In genomic region chr14:92973265-92973797, GRCh38 we compare ENCODE assay signal across 9 cellular contexts. TPM values are rescaled to one million over a fixed set of nuclear protein-coding genes. Genes with fewer than 3 reads are reported as not detected.
DNase-seq lines count a peak whose midpoint lies in the region; ATAC-seq, FAIRE-seq and TF ChIP-seq lines count a peak whose summit lies in the region.
"Had no signal": no experiment of that assay in that cellular context is flagged by ENCODE, and none has a peak within 500 bp of the region (broad histone marks: within the 10 kb centered on the region; RNA-seq: fewer than 3 reads in every experiment).

No MANE protein-coding gene starts in this region.

- H3K27me3 ChIP-seq in keratinocyte (ENCODE audit: control insufficient read depth, extremely low read depth, insufficient read depth, low read length) = no peaks in the 10 kb centered on the region
- no peaks in the 10 kb centered on the region for H3K27me3 ChIP-seq in stomach smooth muscle (ENCODE audit: control insufficient read depth in 1 of 2, insufficient read depth in 2 of 2, low read length in 2 of 2)

- no peak overlapping the region for H3K4me2 ChIP-seq in keratinocyte (ENCODE audit: control insufficient read depth, extremely low read depth, insufficient read depth, low read depth, low read length)

- H3K36me3 Mint-ChIP-seq in T-helper 2 cell treated with Interferon-gamma antibody and Interleukin-4, amounts not matched to agents 5 μg/mL and 100 μg/mL, for 36 hours (ENCODE audit: low read depth) = peaks cover 39% of the 10 kb centered on the region

- peaks cover 4 to 7% of the 10 kb centered on the region in 2 experiments for H3K36me3 ChIP-seq in keratinocyte (ENCODE audit: control insufficient read depth in 2 of 2, extremely low read depth in 1 of 2, insufficient read depth in 2 of 2, low read length in 2 of 2)
- H3K36me3 ChIP-seq in stomach smooth muscle (ENCODE audit: control insufficient read depth in 2 of 2, insufficient read depth in 2 of 2, low read length in 2 of 2) = peaks cover 0 to 7% of the 10 kb centered on the region in 2 donors

- H3K9me1 ChIP-seq in keratinocyte (ENCODE audit: control insufficient read depth, extremely low read depth, insufficient read depth, low read length) = peaks cover 4% of the 10 kb centered on the region

- H3K9me3 Mint-ChIP-seq in T-helper 2 cell treated with Interferon-gamma antibody and Interleukin-4, amounts not matched to agents 5 μg/mL and 100 μg/mL, for 36 hours = peaks cover 36% of the 10 kb centered on the region

- FAIRE-seq in keratinocyte (lab: Jason Lieb, UNC) = peak; percentile 9

- H3K27ac ChIP-seq in caudate nucleus (ENCODE audit: low read depth, low read length) = peak overlapping the region; percentile 79
- no peak overlapping the region for H3K27ac ChIP-seq in keratinocyte (ENCODE audit: control insufficient read depth, insufficient read depth, low read length)
- peak overlapping the region; percentile 80 for H3K27ac ChIP-seq in stomach smooth muscle (ENCODE audit: low read length)

- no peak overlapping the region for H3K27ac Mint-ChIP-seq in T-helper 2 cell treated with Interferon-gamma antibody and Interleukin-4, amounts not matched to agents 5 μg/mL and 100 μg/mL, for 36 hours
- H3K27ac Mint-ChIP-seq: memory B cell had no signal

- dilution Hi-C loops in keratinocyte (cut with MboI; ENCODE audit: extremely low pct_ligation_motif_present, low sequenced_read_pairs) = no loop called here

- H2AFZ ChIP-seq in keratinocyte (ENCODE audit: control insufficient read depth, low read length) = no peak overlapping the region

- peaks cover 3% of the 10 kb centered on the region for H3K79me2 ChIP-seq in keratinocyte (ENCODE audit: control insufficient read depth, insufficient read depth, low read length)

- H3K9ac ChIP-seq in keratinocyte (ENCODE audit: control insufficient read depth, extremely low read depth, insufficient read depth, low read length) (no peak overlapping the region), stomach smooth muscle (ENCODE audit: low read length in 2 of 2) (no peak overlapping the region)

- H3K27me3 Mint-ChIP-seq in T-helper 2 cell treated with Interferon-gamma antibody and Interleukin-4, amounts not matched to agents 5 μg/mL and 100 μg/mL, for 36 hours (ENCODE audit: low read depth) = no peaks in the 10 kb centered on the region
- H3K27me3 Mint-ChIP-seq: memory B cell had no signal

- no peak for ATAC-seq in HG03139 (IDR thresholded peaks at IDR 0.05; ENCODE audit: unreplicated experiment)

- H3K4me3 ChIP-seq in keratinocyte (ENCODE audit: control insufficient read depth in 2 of 3, extremely low read depth in 1 of 3, insufficient read depth in 2 of 3, low read depth in 1 of 3, low read length in 3 of 3) (no peak overlapping the region), stomach smooth muscle (ENCODE audit: low read length in 2 of 2) (no peak overlapping the region)

- no peaks in the 10 kb centered on the region for H3K9me3 ChIP-seq in keratinocyte (ENCODE audit: control insufficient read depth, low read depth, low read length)
- H3K9me3 ChIP-seq in stomach smooth muscle (ENCODE audit: control insufficient read depth in 2 of 2, low read length in 2 of 2) = peaks cover 8 to 19% of the 10 kb centered on the region in 2 donors

- DNase-seq in stimulated activated CD4-positive, alpha-beta T cell treated with anti-CD3 and anti-CD28 coated beads, Interleukin-15, amount 100 ng/mL, for 24 hours = peak; percentile 43
- DNase-seq in stimulated activated CD4-positive, alpha-beta T cell treated with anti-CD3 and anti-CD28 coated beads, Interleukin-4, amount 100 ng/mL, for 1 hour = no peak
- peak; percentile 12 for DNase-seq in NCI-H460 (ENCODE audit: extremely low read depth, low read depth)
- DNase-seq in caudate nucleus (lab: John Stamatoyannopoulos, UW) = peak in 57 of 61 donors; percentile 22 to 92 (median 80)
- DNase-seq in keratinocyte (ENCODE audit: low read depth, low spot score) = peak; percentile 11
- no peak for DNase-seq in T-helper 2 cell treated with Interferon-gamma antibody and Interleukin-4, amounts not matched to agents 5 μg/mL and 100 μg/mL, for 36 hours (ENCODE audit: low spot score)

- H3K4me1 Mint-ChIP-seq in T-helper 2 cell treated with Interferon-gamma antibody and Interleukin-4, amounts not matched to agents 5 μg/mL and 100 μg/mL, for 36 hours (ENCODE audit: low read depth) = no peaks in the 10 kb centered on the region

- H3K4me1 ChIP-seq in keratinocyte (ENCODE audit: control insufficient read depth, extremely low read depth, insufficient read depth, low read length) (peaks cover 15% of the 10 kb centered on the region), stomach smooth muscle (ENCODE audit: control insufficient read depth, insufficient read depth, low read length) (peaks cover 21% of the 10 kb centered on the region)

- H4K20me1 ChIP-seq in keratinocyte (ENCODE audit: control insufficient read depth, extremely low read depth, insufficient read depth, low read length) = peaks cover 8% of the 10 kb centered on the region

- no peak overlapping the region for H3K4me3 Mint-ChIP-seq in T-helper 2 cell treated with Interferon-gamma antibody and Interleukin-4, amounts not matched to agents 5 μg/mL and 100 μg/mL, for 36 hours
- H3K4me3 Mint-ChIP-seq: memory B cell had no signal

- peak; percentile 89 to 95 (median 93) for TF ChIP-seq CTCF in keratinocyte (optimal IDR thresholded peaks at IDR 0.05 in 1 of 3, IDR thresholded peaks at IDR 0.05 in 1 of 3, conservative IDR thresholded peaks at IDR 0.05 in 1 of 3; ENCODE audit: extremely low read depth in 1 of 3, insufficient read depth in 2 of 3, low read length in 3 of 3)

RNA-seq across cellular contexts. Expression of gene CHGA, which starts 50.4 kb away (rescaled TPM):
- 10.5 and 10.9 TPM in 2 replicates for total RNA-seq in NCI-H460 (2014; rRNA removed; shearing (Covaris generic))
- polyA plus RNA-seq in NCI-H460 (2014; cell fraction: nucleus; rRNA removed) = 39.9 and 48.9 TPM in 2 replicates
- 0.04 to 0.08 TPM in 2 of 3 replicates, not detected in the other for polyA plus RNA-seq in keratinocyte
- polyA plus RNA-seq in keratinocyte (2011; ENCODE audit: low read depth) = not detected
- polyA plus RNA-seq in keratinocyte (2011; cell fraction: cytosol; rRNA removed) = 0.08 TPM in 1 of 2 replicates, not detected in the other
- polyA plus RNA-seq in keratinocyte (2011; cell fraction: nucleus; rRNA removed) = 0.14 TPM in 1 of 2 replicates, not detected in the other
- 0.18 TPM in 1 of 2 replicates, not detected in the other for polyA plus RNA-seq in keratinocyte (2012; ENCODE audit: low replicate concordance)
- polyA minus RNA-seq in keratinocyte = 6.7 TPM in 1 of 3 replicates, not detected in the others
- polyA minus RNA-seq in keratinocyte (2011; cell fraction: cytosol; rRNA and poly(A)+ RNA removed) = not detected
- not detected in 2 replicates for polyA minus RNA-seq in keratinocyte (2011; cell fraction: nucleus; rRNA and poly(A)+ RNA removed)

Comparison
In these comparisons a context has a peak if more than half of its experiments do, and no peak if none do; other contexts are left out.
1. DNase-seq: peak in stimulated activated CD4-positive, alpha-beta T cell treated with anti-CD3 and anti-CD28 coated beads, Interleukin-15, amount 100 ng/mL, for 24 hours (single experiment), NCI-H460 (single experiment), caudate nucleus (57 of 61) and keratinocyte (single experiment); none in stimulated activated CD4-positive, alpha-beta T cell treated with anti-CD3 and anti-CD28 coated beads, Interleukin-4, amount 100 ng/mL, for 1 hour (single experiment) and T-helper 2 cell treated with Interferon-gamma antibody and Interleukin-4, amounts not matched to agents 5 μg/mL and 100 μg/mL, for 36 hours (single experiment).